ENCODE assay signal across 9 cellular contexts in the genomic region with DNA sequence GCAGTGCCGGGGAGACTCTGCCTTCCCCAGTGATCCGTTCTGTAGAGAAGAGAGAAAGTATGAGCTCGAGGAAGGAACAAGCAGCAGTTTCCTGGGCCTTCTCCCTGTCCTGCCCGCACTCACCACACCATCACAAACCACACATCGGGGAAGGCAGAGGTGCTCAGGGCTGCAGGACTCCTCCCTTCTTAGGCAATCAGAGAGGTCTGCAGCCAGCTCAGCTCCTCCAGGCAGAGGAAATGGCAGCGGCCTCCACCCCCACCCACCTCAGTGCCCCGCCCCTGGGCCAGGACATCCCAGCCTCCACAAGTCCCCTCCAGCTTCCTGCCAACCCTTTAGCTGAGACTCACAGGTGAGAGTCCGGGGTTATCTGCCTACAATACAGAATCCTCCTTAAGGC. TPM values are rescaled to one million over a fixed set of nuclear protein-coding genes. Genes with fewer than 3 reads are reported as not detected.
DNase-seq lines count a peak whose midpoint lies in the region; ATAC-seq lines count a peak whose summit lies in the region.
"Had no signal": no experiment of that assay in that cellular context is flagged by ENCODE, and none has a peak within 500 bp of the region (broad histone marks: within the 10 kb centered on the region; RNA-seq: fewer than 3 reads in every experiment).

No MANE protein-coding gene starts in this region.

- DNase-seq in HK-2 (ENCODE audit: unreplicated experiment) (peak; percentile 85), epithelial cell of prostate (ENCODE audit: low read depth, low spot score) (peak; percentile 54), pons (ENCODE audit: low spot score) (no peak), EL (no peak)
- peak; percentile 81 for DNase-seq in activated CD4-positive, alpha-beta T cell treated with anti-CD3 and anti-CD28 coated beads, Interleukin-2, amount 10 ng/mL, durations not matched to agents 7 days and 5 days
- DNase-seq in stimulated activated CD4-positive, alpha-beta T cell treated with anti-CD3 and anti-CD28 coated beads, Interleukin-4, amount 100 ng/mL, for 48 hours (ENCODE audit: low read depth in 2 of 2) = peak; percentile 28 to 41
- DNase-seq: amygdala had no signal

- no peaks in the 10 kb centered on the region for H3K27me3 Mint-ChIP-seq in activated CD4-positive, alpha-beta T cell treated with anti-CD3 and anti-CD28 coated beads, Interleukin-2, amount 10 ng/mL, durations not matched to agents 7 days and 5 days

- H3K36me3 Mint-ChIP-seq in activated CD4-positive, alpha-beta T cell treated with anti-CD3 and anti-CD28 coated beads, Interleukin-2, amount 10 ng/mL, durations not matched to agents 7 days and 5 days (ENCODE audit: low read depth) = peaks cover 36% of the 10 kb centered on the region

- ATAC-seq in GM18868 (IDR thresholded peaks at IDR 0.05; ENCODE audit: unreplicated experiment) = no peak
- ATAC-seq in HG03108 (IDR thresholded peaks at IDR 0.05; ENCODE audit: unreplicated experiment) = no peak

- CTCF ChIA-PET in activated CD4-positive, alpha-beta T cell treated with anti-CD3 and anti-CD28 coated beads, Interleukin-2, amount 10 ng/mL, durations not matched to agents 7 days and 5 days (lab: Charles Lee) = interaction anchor here (0.8 to 2.7 kb wide), 5 partner anchors 11 to 422 kb away, joined by 3 to 11 read pairs (median 3); no protein-coding TSS in a partner anchor

- H3K9me3 Mint-ChIP-seq in activated CD4-positive, alpha-beta T cell treated with anti-CD3 and anti-CD28 coated beads, Interleukin-2, amount 10 ng/mL, durations not matched to agents 7 days and 5 days = no peaks in the 10 kb centered on the region

- H3K4me3 Mint-ChIP-seq in activated CD4-positive, alpha-beta T cell treated with anti-CD3 and anti-CD28 coated beads, Interleukin-2, amount 10 ng/mL, durations not matched to agents 7 days and 5 days = peak overlapping the region; percentile 82

- POLR2A ChIA-PET in activated CD4-positive, alpha-beta T cell treated with anti-CD3 and anti-CD28 coated beads, Interleukin-2, amount 10 ng/mL, durations not matched to agents 7 days and 5 days (lab: Charles Lee) = interaction anchor here (0.5 to 0.6 kb wide), 2 partner anchors 101 to 131 kb away, joined by 3 to 5 read pairs; no protein-coding TSS in a partner anchor

- H3K27ac ChIP-seq in epithelial cell of prostate = peak overlapping the region; percentile 86

- peak overlapping the region; percentile 86 for H3K27ac Mint-ChIP-seq in activated CD4-positive, alpha-beta T cell treated with anti-CD3 and anti-CD28 coated beads, Interleukin-2, amount 10 ng/mL, durations not matched to agents 7 days and 5 days

- peaks cover 68% of the 10 kb centered on the region for H3K4me1 Mint-ChIP-seq in activated CD4-positive, alpha-beta T cell treated with anti-CD3 and anti-CD28 coated beads, Interleukin-2, amount 10 ng/mL, durations not matched to agents 7 days and 5 days

RNA-seq across cellular contexts. Expression of a gene that starts 2.0 kb away (rescaled TPM):
- total RNA-seq in activated CD4-positive, alpha-beta T cell treated with anti-CD3 and anti-CD28 coated beads, Interleukin-2, amount 10 ng/mL, durations not matched to agents 7 days and 5 days = 10 to 100 TPM; 19.8 to 20.8 TPM

RNA-seq across cellular contexts. Expression of a gene that starts 2.7 kb away (rescaled TPM):
- 10 to 100 TPM; 52.0 to 58.0 TPM for total RNA-seq in activated CD4-positive, alpha-beta T cell treated with anti-CD3 and anti-CD28 coated beads, Interleukin-2, amount 10 ng/mL, durations not matched to agents 7 days and 5 days

RNA-seq across cellular contexts. Expression of a gene that starts 27.1 kb away (rescaled TPM):
- total RNA-seq in activated CD4-positive, alpha-beta T cell treated with anti-CD3 and anti-CD28 coated beads, Interleukin-2, amount 10 ng/mL, durations not matched to agents 7 days and 5 days = under 1 TPM; 0.20 to 0.27 TPM

RNA-seq across cellular contexts. Expression of a gene that starts 27.6 kb away (rescaled TPM):
- total RNA-seq in activated CD4-positive, alpha-beta T cell treated with anti-CD3 and anti-CD28 coated beads, Interleukin-2, amount 10 ng/mL, durations not matched to agents 7 days and 5 days = not detected

Comparison
In these comparisons a context has a peak if more than half of its experiments do, and no peak if none do; other contexts are left out.
1. DNase-seq: peak in HK-2 (single experiment), activated CD4-positive, alpha-beta T cell treated with anti-CD3 and anti-CD28 coated beads, Interleukin-2, amount 10 ng/mL, durations not matched to agents 7 days and 5 days (single experiment), epithelial cell of prostate (single experiment) and stimulated activated CD4-positive, alpha-beta T cell treated with anti-CD3 and anti-CD28 coated beads, Interleukin-4, amount 100 ng/mL, for 48 hours (2 of 2); none in pons (single experiment) and EL (single experiment).